ENCODE assay signal across 1 cellular context in genomic region chr6:170360476-170360875, GRCh38.
TF ChIP-seq lines count a peak whose summit lies in the region.

No MANE protein-coding gene starts in this region.

TF ChIP-seq in K562, 482 proteins besides CTCF, POLR2A, EP300 and RAD21:
- no peak for TF ChIP-seq EP400 (IDR thresholded peaks at IDR 0.05)
- peak; percentile 46; the same call in 1 of the 2 replicates for TF ChIP-seq NFIC (IDR thresholded peaks at IDR 0.05)
